32 cellular contexts compared by ENCODE assay signal in genomic region chr5:6454628-6455053, GRCh38. TPM values are rescaled to one million over a fixed set of nuclear protein-coding genes. Genes with fewer than 3 reads are reported as not detected.
DNase-seq lines count a peak whose midpoint lies in the region; ATAC-seq and TF ChIP-seq lines count a peak whose summit lies in the region.
"Had no signal": no experiment of that assay in that cellular context is flagged by ENCODE, and none has a peak within 500 bp of the region (broad histone marks: within the 10 kb centered on the region; RNA-seq: fewer than 3 reads in every experiment).

No MANE protein-coding gene starts in this region.

- H3K36me3 Mint-ChIP-seq in activated T-helper 1 cell treated with anti-CD3 and anti-CD28 coated beads, Interleukin-12 subunit alpha, Interleukin-12 subunit beta, Interleukin-2, Interleukin-4 antibody, amounts not matched to agents 30 ng/mL and 10 ng/mL and 1 ng/mL, durations not matched to agents 14 hours and 24 hours and 36 hours (ENCODE audit: low read depth): no peaks in the 10 kb centered on the region
- H3K36me3 Mint-ChIP-seq in progenitor cell of endocrine pancreas (ENCODE audit: insufficient read depth): no peaks in the 10 kb centered on the region
- H3K36me3 Mint-ChIP-seq: activated naive CD8-positive, alpha-beta T cell had no signal

- H3K4me3 ChIP-seq in rectal smooth muscle tissue (ENCODE audit: low read length): no peak overlapping the region
- H3K4me3 ChIP-seq: BLaER1 treated with 17β-estradiol and CSF1 and Interleukin-3, amounts not matched to agents 10 nM and 100 nM; esophagus squamous epithelium; MG63; SJSA1 had no signal

- H3K4me1 Mint-ChIP-seq in activated T-helper 1 cell treated with anti-CD3 and anti-CD28 coated beads, Interleukin-12 subunit alpha, Interleukin-12 subunit beta, Interleukin-2, Interleukin-4 antibody, amounts not matched to agents 30 ng/mL and 10 ng/mL and 1 ng/mL, durations not matched to agents 14 hours and 24 hours and 36 hours (ENCODE audit: low read depth): no peaks in the 10 kb centered on the region
- H3K4me1 Mint-ChIP-seq in progenitor cell of endocrine pancreas (ENCODE audit: low read depth): peaks cover 5% of the 10 kb centered on the region
- H3K4me1 Mint-ChIP-seq: central memory CD8-positive, alpha-beta T cell had no signal

- H3K9ac ChIP-seq in rectal smooth muscle tissue (ENCODE audit: low read length): no peak overlapping the region
- H3K9ac ChIP-seq: BLaER1 treated with 17β-estradiol and CSF1 and Interleukin-3, amounts not matched to agents 10 nM and 100 nM; parathyroid adenoma had no signal

- peaks cover 6% of the 10 kb centered on the region for H3K4me1 ChIP-seq in rectal smooth muscle tissue (ENCODE audit: control insufficient read depth, insufficient read depth, low read length)
- H3K4me1 ChIP-seq: BLaER1 treated with 17β-estradiol and CSF1 and Interleukin-3, amounts not matched to agents 10 nM and 100 nM; foreskin keratinocyte; parathyroid adenoma; SJSA1 had no signal

- H3K27ac ChIP-seq in rectal smooth muscle tissue (ENCODE audit: low read depth, low read length): peak overlapping the region; percentile 16
- H3K27ac ChIP-seq: 22Rv1; BLaER1 treated with 17β-estradiol and CSF1 and Interleukin-3, amounts not matched to agents 10 nM and 100 nM; foreskin keratinocyte; HL-60; parathyroid adenoma; SJSA1; WERI-Rb-1 had no signal

- DNase-seq in NCI-H82 (lab: John Stamatoyannopoulos, UW): peak; percentile 49
- DNase-seq in NCI-H82 treated with DMSO at 0.1 percent for 48 hours (lab: John Stamatoyannopoulos, UW; ENCODE audit: unreplicated experiment): no peak
- peak; percentile 38 for DNase-seq in left cardiac atrium
- DNase-seq in activated T-helper 1 cell treated with anti-CD3 and anti-CD28 coated beads, Interleukin-12 subunit alpha, Interleukin-12 subunit beta, Interleukin-2, Interleukin-4 antibody, amounts not matched to agents 30 ng/mL and 10 ng/mL and 1 ng/mL, durations not matched to agents 14 hours and 24 hours and 36 hours (ENCODE audit: low spot score): no peak
- no peak for DNase-seq in activated CD4-positive, CD25-positive, alpha-beta regulatory T cell (lab: John Stamatoyannopoulos, UW)
- DNase-seq in LoVo (ENCODE audit: low spot score): no peak
- DNase-seq in progenitor cell of endocrine pancreas (ENCODE audit: low spot score, unreplicated experiment): no peak
- DNase-seq: activated CD4-positive, alpha-beta T cell treated with anti-CD3 and anti-CD28 coated beads for 48 hours; activated effector memory CD4-positive, alpha-beta T cell treated with anti-CD3 and anti-CD28 coated beads, Interleukin-2, amount 50 U/mL, for 16 hours; esophagus squamous epithelium; foreskin keratinocyte; KBM-7; kidney glomerular epithelial cell; MG63; NCI-H1417 treated with DMSO at 0.1 percent for 48 hours; NCI-H2029 treated with DMSO at 0.1 percent for 48 hours; NCI-H526; stimulated activated CD4-positive, alpha-beta T cell treated with anti-CD3 and anti-CD28 coated beads, Interleukin-15, amount 100 ng/mL, for 24 hours; stimulated activated CD4-positive, alpha-beta T cell treated with anti-CD3 and anti-CD28 coated beads, Interleukin-4, amount 100 ng/mL, for 4 hours; T-helper 9 cell had no signal

- no peak for TF ChIP-seq CTCF in progenitor cell of endocrine pancreas (IDR thresholded peaks at IDR 0.05; ENCODE audit: unreplicated experiment)

- H3K9me3 Mint-ChIP-seq in activated T-helper 1 cell treated with anti-CD3 and anti-CD28 coated beads, Interleukin-12 subunit alpha, Interleukin-12 subunit beta, Interleukin-2, Interleukin-4 antibody, amounts not matched to agents 30 ng/mL and 10 ng/mL and 1 ng/mL, durations not matched to agents 14 hours and 24 hours and 36 hours: no peaks in the 10 kb centered on the region
- H3K9me3 Mint-ChIP-seq in progenitor cell of endocrine pancreas (ENCODE audit: low read depth): no peaks in the 10 kb centered on the region
- H3K9me3 Mint-ChIP-seq: central memory CD8-positive, alpha-beta T cell; neural crest cell; type B pancreatic cell had no signal

- intact Hi-C loops in left cardiac atrium (cut with DNase I): no loop called here
- intact Hi-C loops in activated T-helper 1 cell treated with anti-CD3 and anti-CD28 coated beads, Interleukin-12 subunit alpha, Interleukin-12 subunit beta, Interleukin-2, Interleukin-4 antibody, amounts not matched to agents 30 ng/mL and 10 ng/mL and 1 ng/mL, durations not matched to agents 14 hours and 24 hours and 36 hours (cut with micrococcal nuclease): loop anchor here (5.0 to 10.0 kb wide), 2 partner anchors 120 to 567 kb away; no protein-coding TSS in a partner anchor

- no peaks in the 10 kb centered on the region for H3K27me3 ChIP-seq in rectal smooth muscle tissue (ENCODE audit: control insufficient read depth, insufficient read depth, low read length)

- H3K36me3 ChIP-seq in rectal smooth muscle tissue (ENCODE audit: control insufficient read depth, insufficient read depth, low read length): no peaks in the 10 kb centered on the region
- H3K36me3 ChIP-seq: BLaER1 treated with 17β-estradiol and CSF1 and Interleukin-3, amounts not matched to agents 10 nM and 100 nM; esophagus squamous epithelium; MG63; SJSA1; WERI-Rb-1 had no signal

- H3K27me3 Mint-ChIP-seq in activated T-helper 1 cell treated with anti-CD3 and anti-CD28 coated beads, Interleukin-12 subunit alpha, Interleukin-12 subunit beta, Interleukin-2, Interleukin-4 antibody, amounts not matched to agents 30 ng/mL and 10 ng/mL and 1 ng/mL, durations not matched to agents 14 hours and 24 hours and 36 hours (ENCODE audit: insufficient read depth): peaks cover 46% of the 10 kb centered on the region
- H3K27me3 Mint-ChIP-seq in progenitor cell of endocrine pancreas: peaks cover 77% of the 10 kb centered on the region

- ATAC-seq in left cardiac atrium: peak; percentile 71 to 77
- ATAC-seq: foreskin keratinocyte, sciatic nerve had no signal

- no peak overlapping the region for H3K27ac Mint-ChIP-seq in activated T-helper 1 cell treated with anti-CD3 and anti-CD28 coated beads, Interleukin-12 subunit alpha, Interleukin-12 subunit beta, Interleukin-2, Interleukin-4 antibody, amounts not matched to agents 30 ng/mL and 10 ng/mL and 1 ng/mL, durations not matched to agents 14 hours and 24 hours and 36 hours
- no peak overlapping the region for H3K27ac Mint-ChIP-seq in progenitor cell of endocrine pancreas
- H3K27ac Mint-ChIP-seq: activated naive CD8-positive, alpha-beta T cell; type B pancreatic cell had no signal

- H3K4me3 Mint-ChIP-seq in activated T-helper 1 cell treated with anti-CD3 and anti-CD28 coated beads, Interleukin-12 subunit alpha, Interleukin-12 subunit beta, Interleukin-2, Interleukin-4 antibody, amounts not matched to agents 30 ng/mL and 10 ng/mL and 1 ng/mL, durations not matched to agents 14 hours and 24 hours and 36 hours: no peak overlapping the region
- H3K4me3 Mint-ChIP-seq in progenitor cell of endocrine pancreas (ENCODE audit: low read depth): no peak overlapping the region
- H3K4me3 Mint-ChIP-seq: activated naive CD8-positive, alpha-beta T cell; central memory CD8-positive, alpha-beta T cell; neural crest cell; type B pancreatic cell had no signal

RNA-seq across cellular contexts. Expression of gene UBE2QL1, which starts 6.0 kb away (rescaled TPM):
- total RNA-seq in left cardiac atrium: 1 to 10 TPM; 5.6 to 7.8 TPM
- 0.73 and 0.91 TPM in 2 replicates for total RNA-seq in activated T-helper 1 cell treated with anti-CD3 and anti-CD28 coated beads, Interleukin-12 subunit alpha, Interleukin-12 subunit beta, Interleukin-2, Interleukin-4 antibody, amounts not matched to agents 30 ng/mL and 10 ng/mL and 1 ng/mL, durations not matched to agents 14 hours and 24 hours and 36 hours
- 2.5 and 2.9 TPM in 2 replicates for total RNA-seq in progenitor cell of endocrine pancreas
- total RNA-seq: foreskin keratinocyte, SJSA1 had no signal

Comparison
In these comparisons a context has a peak if more than half of its experiments do, and no peak if none do; other contexts are left out.
1. DNase-seq: peak in NCI-H82 (single experiment) and left cardiac atrium (single experiment); none in NCI-H82 treated with DMSO at 0.1 percent for 48 hours (single experiment), activated T-helper 1 cell treated with anti-CD3 and anti-CD28 coated beads, Interleukin-12 subunit alpha, Interleukin-12 subunit beta, Interleukin-2, Interleukin-4 antibody, amounts not matched to agents 30 ng/mL and 10 ng/mL and 1 ng/mL, durations not matched to agents 14 hours and 24 hours and 36 hours (single experiment), activated CD4-positive, CD25-positive, alpha-beta regulatory T cell (0 of 4), LoVo (single experiment) and progenitor cell of endocrine pancreas (single experiment).